17 cellular contexts compared by ENCODE assay signal in genomic region chr20:4102381-4102780, GRCh38. TPM values are rescaled to one million over a fixed set of nuclear protein-coding genes. Genes with fewer than 3 reads are reported as not detected.
DNase-seq lines count a peak whose midpoint lies in the region; ATAC-seq and TF ChIP-seq lines count a peak whose summit lies in the region.
"Had no signal": no experiment of that assay in that cellular context is flagged by ENCODE, and none has a peak within 500 bp of the region (broad histone marks: within the 10 kb centered on the region; RNA-seq: fewer than 3 reads in every experiment).

No MANE protein-coding gene starts in this region.

- no peaks in the 10 kb centered on the region for H3K9me3 Mint-ChIP-seq in activated T-helper 17 cell treated with anti-CD3 and anti-CD28 coated beads, Interleukin-2, amount 50 U/mL, for 72 hours

- H3K36me3 Mint-ChIP-seq in activated T-helper 17 cell treated with anti-CD3 and anti-CD28 coated beads, Interleukin-2, amount 50 U/mL, for 72 hours (ENCODE audit: low read depth) = no peaks in the 10 kb centered on the region

- no peak overlapping the region for H3K27ac Mint-ChIP-seq in activated T-helper 17 cell treated with anti-CD3 and anti-CD28 coated beads, Interleukin-2, amount 50 U/mL, for 72 hours

- H3K4me3 Mint-ChIP-seq in activated T-helper 17 cell treated with anti-CD3 and anti-CD28 coated beads, Interleukin-2, amount 50 U/mL, for 72 hours = no peak overlapping the region

- no peaks in the 10 kb centered on the region for H3K27me3 Mint-ChIP-seq in activated T-helper 17 cell treated with anti-CD3 and anti-CD28 coated beads, Interleukin-2, amount 50 U/mL, for 72 hours

- H3K4me3 ChIP-seq in fibroblast of villous mesenchyme (ENCODE audit: low read depth, low read length) = no peak overlapping the region
- H3K4me3 ChIP-seq: cardiac muscle cell, heart left ventricle, thoracic aorta had no signal

- POLR2A ChIA-PET in HEK293T (lab: Yijun Ruan, JAX) = no interaction called here

- H3K4me1 Mint-ChIP-seq in activated T-helper 17 cell treated with anti-CD3 and anti-CD28 coated beads, Interleukin-2, amount 50 U/mL, for 72 hours = peaks cover 4% of the 10 kb centered on the region

- ATAC-seq in activated T-helper 17 cell treated with anti-CD3 and anti-CD28 coated beads, Interleukin-2, amount 50 U/mL, for 72 hours (replicated peaks) = peak; percentile 69
- ATAC-seq in GM21717 (IDR thresholded peaks at IDR 0.05; ENCODE audit: unreplicated experiment) = no peak
- no peak for ATAC-seq in GM19324 (IDR thresholded peaks at IDR 0.05; ENCODE audit: low FRiP score, unreplicated experiment)
- no peak for ATAC-seq in GM19035 (IDR thresholded peaks at IDR 0.05; ENCODE audit: unreplicated experiment)
- ATAC-seq: heart left ventricle had no signal

- DNase-seq in AG08395 (ENCODE audit: low spot score) = peak; percentile 47
- DNase-seq in HEK293T (ENCODE audit: extremely low spot score) = no peak
- peak; percentile 55 for DNase-seq in fibroblast of villous mesenchyme (ENCODE audit: low read depth)
- DNase-seq in HUDEP-2 (lab: John Stamatoyannopoulos, UW; ENCODE audit: unreplicated experiment in 76 of 76) = no peak
- DNase-seq: activated gamma-delta T cell, BE2C, heart left ventricle, Kasumi-1, NCI-H1930, NCI-H774, RPMI8226 had no signal

- CTCF ChIA-PET in HEK293T (lab: Yijun Ruan, JAX) = interaction anchor here (1.9 kb wide), 1 partner anchor 17 kb away, joined by 7 read pairs; no protein-coding TSS in a partner anchor

- no peak for TF ChIP-seq CTCF in fibroblast of villous mesenchyme (IDR thresholded peaks at IDR 0.05; ENCODE audit: insufficient read depth, low read depth, low read length)

TF ChIP-seq in HEK293T, 16 proteins besides CTCF, POLR2A, EP300 and RAD21:
- TF ChIP-seq ELF4 (IDR thresholded peaks at IDR 0.05) = no peak
- TF ChIP-seq PKNOX1 (IDR thresholded peaks at IDR 0.05) = peak; percentile 42; the same call in 1 of the 2 replicates

RNA-seq across cellular contexts. Expression of gene SMOX, which starts 46.2 kb away (rescaled TPM):
- 10 to 100 TPM in 1 of 2 donors, 1 to 10 TPM in 1; 8.3 to 19.9 TPM for total RNA-seq in activated T-helper 17 cell treated with anti-CD3 and anti-CD28 coated beads, Interleukin-2, amount 50 U/mL, for 72 hours
- 5.2 and 7.1 TPM in 2 replicates for total RNA-seq in fibroblast of villous mesenchyme

Comparison
In these comparisons a context has a peak if more than half of its experiments do, and no peak if none do; other contexts are left out.
1. DNase-seq: peak in AG08395 (single experiment) and fibroblast of villous mesenchyme (single experiment); none in HEK293T (single experiment) and HUDEP-2 (0 of 76).